Comparison of ENCODE assay signal across 8 cellular contexts in genomic region chr1:240149488-240150094, GRCh38. TPM values are rescaled to one million over a fixed set of nuclear protein-coding genes. Genes with fewer than 3 reads are reported as not detected.
DNase-seq lines count a peak whose midpoint lies in the region; ATAC-seq and TF ChIP-seq lines count a peak whose summit lies in the region.

No MANE protein-coding gene starts in this region.

- no peaks in the 10 kb centered on the region for H3K36me3 ChIP-seq in Panc1 (ENCODE audit: control insufficient read depth, insufficient read depth, low read length)
- H3K36me3 ChIP-seq in esophagus muscularis mucosa: no peaks in the 10 kb centered on the region

- H3K4me1 ChIP-seq in Panc1 (ENCODE audit: control insufficient read depth, insufficient read depth, low read length) (no peaks in the 10 kb centered on the region), esophagus muscularis mucosa (no peaks in the 10 kb centered on the region)

- TF ChIP-seq CTCF in Panc1 (IDR thresholded peaks at IDR 0.05): peak; percentile 70; the same call in 1 of the 2 replicates
- TF ChIP-seq CTCF in esophagus muscularis mucosa (IDR thresholded peaks at IDR 0.05): peak; percentile 35 to 75 (median 41)
- peak; percentile 70 for TF ChIP-seq CTCF in retinal pigment epithelial cell (conservative IDR thresholded peaks at IDR 0.05; ENCODE audit: low read depth, low read length)

- no TSS peak for BruUV-seq in Panc1 (replicated peaks; lab: Mats Ljungman, UMichigan)

- no peak for TF ChIP-seq POLR2A in esophagus muscularis mucosa (IDR thresholded peaks at IDR 0.05; ENCODE audit: low read depth)

- intact Hi-C loops in Panc1 (cut with micrococcal nuclease; ENCODE audit: unreplicated experiment) (loop anchor here (1.0 kb wide), 1 partner anchor 122 kb away; no protein-coding TSS in a partner anchor), esophagus muscularis mucosa (cut with DNase I) (loop anchor here (5.0 kb wide), 1 partner anchor 122 kb away; no protein-coding TSS in a partner anchor)

- no peak for TF ChIP-seq EP300 in esophagus muscularis mucosa (IDR thresholded peaks at IDR 0.05)

- in situ Hi-C loops in Panc1 (cut with HindIII; ENCODE audit: low pct_unique_long_range_greater_than_20kb, low sequenced_read_pairs): no loop called here

- ATAC-seq in HG03460 (IDR thresholded peaks at IDR 0.05; ENCODE audit: unreplicated experiment) (peak; percentile 77), Panc1 (no peak), HG02610 (IDR thresholded peaks at IDR 0.05; ENCODE audit: unreplicated experiment) (no peak)

- DNase-seq in NOMO-1 treated with DMSO at 0.1 percent for 48 hours (lab: John Stamatoyannopoulos, UW; ENCODE audit: unreplicated experiment) (peak; percentile 21), NOMO-1 (lab: John Stamatoyannopoulos, UW; ENCODE audit: unreplicated experiment in 2 of 2) (no peak), Panc1 (ENCODE audit: low read depth, low spot score) (peak; percentile 10), esophagus muscularis mucosa (ENCODE audit: extremely low spot score) (no peak), retinal pigment epithelial cell (ENCODE audit: low read depth) (no peak), HPDE6-E6E7 (ENCODE audit: extremely low spot score) (no peak)

- WGBS in esophagus muscularis mucosa: 53% methylated on average over 3 of the region's 3 CpGs

- H3K9me3 ChIP-seq in Panc1 (ENCODE audit: control insufficient read depth, insufficient read depth, low read depth, low read length) (no peaks in the 10 kb centered on the region), esophagus muscularis mucosa (no peaks in the 10 kb centered on the region)

- POLR2A ChIA-PET in Panc1 (lab: Charles Lee): no interaction called here

- H3K27me3 ChIP-seq in Panc1 (ENCODE audit: control insufficient read depth, insufficient read depth, low read length): no peaks in the 10 kb centered on the region
- H3K27me3 ChIP-seq in esophagus muscularis mucosa: no peaks in the 10 kb centered on the region

- H3K27ac ChIP-seq in Panc1 (ENCODE audit: low read length) (no peak overlapping the region), esophagus muscularis mucosa (replicated peaks in 1 of 4) (no peak overlapping the region)

- CTCF ChIA-PET in Panc1 (lab: Charles Lee): interaction anchor here (0.8 kb wide), 1 partner anchor 122 kb away, joined by 3 read pairs; no protein-coding TSS in a partner anchor

- H3K4me3 ChIP-seq in Panc1 (ENCODE audit: low read depth in 2 of 2, low read length in 2 of 2): no peak overlapping the region
- H3K4me3 ChIP-seq in esophagus muscularis mucosa: no peak overlapping the region
- H3K4me3 ChIP-seq in retinal pigment epithelial cell (ENCODE audit: low read length): no peak overlapping the region

RNA-seq across cellular contexts. Expression of gene FMN2, which starts 57.9 kb away (rescaled TPM):
- total RNA-seq in Panc1 (2021; ENCODE audit: unreplicated experiment): 1.9 TPM
- polyA plus RNA-seq in Panc1 (2012; ENCODE audit: insufficient read length): 0.96 TPM
- 1 to 10 TPM in 3 of 4 donors, under 1 TPM in 1; 0.32 to 2.5 (median 1.4) TPM for total RNA-seq in esophagus muscularis mucosa

Comparison
In these comparisons a context has a peak if more than half of its experiments do, and no peak if none do; other contexts are left out.
1. DNase-seq: peak in NOMO-1 treated with DMSO at 0.1 percent for 48 hours (single experiment) and Panc1 (single experiment); none in NOMO-1 (0 of 2), esophagus muscularis mucosa (single experiment), retinal pigment epithelial cell (single experiment) and HPDE6-E6E7 (single experiment).
2. Peak in every context shown above with its lines, with median percentiles within 50 percentile points of each other: CTCF ChIP-seq.